Comparison of ENCODE assay signal across 21 cellular contexts in genomic region chr17:81662002-81662401, GRCh38. TPM values are rescaled to one million over a fixed set of nuclear protein-coding genes. Genes with fewer than 3 reads are reported as not detected.
"Had no signal": no experiment of that assay in that cellular context is flagged by ENCODE, and none has a peak within 500 bp of the region (broad histone marks: within the 10 kb centered on the region; RNA-seq: fewer than 3 reads in every experiment).

No MANE protein-coding gene starts in this region.

- H3K9me3 Mint-ChIP-seq: natural killer cell; neural crest cell; stimulated activated memory B cell treated with anti-CD40 and anti-IgM and Interleukin-4, amounts not matched to agents 10 μg/mL and 1 μg/mL and 100 μg/mL, for 72 hours; stimulated activated naive CD8-positive, alpha-beta T cell treated with anti-CD3 and anti-CD28 coated beads, Interleukin-15, Interleukin-2, amounts not matched to agents 100 ng/mL and 50 ng/mL, for 24 hours had no signal

- H3K27ac Mint-ChIP-seq: stimulated activated memory B cell treated with anti-CD40 and anti-IgM and Interleukin-4, amounts not matched to agents 10 μg/mL and 1 μg/mL and 100 μg/mL, for 72 hours; stimulated activated naive CD8-positive, alpha-beta T cell treated with anti-CD3 and anti-CD28 coated beads, Interleukin-15, Interleukin-2, amounts not matched to agents 100 ng/mL and 50 ng/mL, for 24 hours had no signal

- H3K27me3 Mint-ChIP-seq: stimulated activated memory B cell treated with anti-CD40 and anti-IgM and Interleukin-4, amounts not matched to agents 10 μg/mL and 1 μg/mL and 100 μg/mL, for 72 hours; stimulated activated naive CD8-positive, alpha-beta T cell treated with anti-CD3 and anti-CD28 coated beads, Interleukin-15, Interleukin-2, amounts not matched to agents 100 ng/mL and 50 ng/mL, for 24 hours had no signal

- DNase-seq: esophagus squamous epithelium; foreskin fibroblast; glutamatergic neuron; islet precursor cell; mammary epithelial cell; natural killer cell; posterior cingulate gyrus; spleen; stimulated activated CD4-positive, alpha-beta T cell treated with anti-CD3 and anti-CD28 coated beads, Interleukin-15, amount 100 ng/mL, for 24 hours; stimulated activated CD4-positive, alpha-beta T cell treated with anti-CD3 and anti-CD28 coated beads, Interleukin-1b, Interleukin-23, amount 100 ng/mL, for 48 hours; stimulated activated CD4-positive, alpha-beta T cell treated with anti-CD3 and anti-CD28 coated beads, Interleukin-4, amount 100 ng/mL, for 24 hours; upper lobe of right lung had no signal

- H3K4me3 Mint-ChIP-seq: natural killer cell; stimulated activated memory B cell treated with anti-CD40 and anti-IgM and Interleukin-4, amounts not matched to agents 10 μg/mL and 1 μg/mL and 100 μg/mL, for 72 hours; stimulated activated naive CD8-positive, alpha-beta T cell treated with anti-CD3 and anti-CD28 coated beads, Interleukin-15, Interleukin-2, amounts not matched to agents 100 ng/mL and 50 ng/mL, for 24 hours had no signal

- ATAC-seq: gastroesophageal sphincter; left lobe of liver; natural killer cell; sciatic nerve; stimulated activated memory B cell treated with anti-CD40 and anti-IgM and Interleukin-4, amounts not matched to agents 10 μg/mL and 1 μg/mL and 100 μg/mL, for 72 hours; upper lobe of right lung had no signal

- H3K36me3 Mint-ChIP-seq: natural killer cell had no signal

RNA-seq across cellular contexts. Expression of gene PDE6G, which starts 5.7 kb away (rescaled TPM):
- total RNA-seq: esophagus squamous epithelium, sciatic nerve, temporal lobe, tibial nerve, vagina had no signal
